16 cellular contexts compared by ENCODE assay signal in genomic region chr4:30939684-30940083, GRCh38.
DNase-seq lines count a peak whose midpoint lies in the region; ATAC-seq and TF ChIP-seq lines count a peak whose summit lies in the region.
"Had no signal": no experiment of that assay in that cellular context is flagged by ENCODE, and none has a peak within 500 bp of the region (broad histone marks: within the 10 kb centered on the region; RNA-seq: fewer than 3 reads in every experiment).

No MANE protein-coding gene starts in this region.

- H3K79me2 ChIP-seq in GM23338 (replicated peaks; ENCODE audit: insufficient read depth): no peaks in the 10 kb centered on the region

- TF ChIP-seq POLR2A in suprapubic skin (IDR thresholded peaks at IDR 0.05): no peak

- TF ChIP-seq CTCF in GM23338 (conservative IDR thresholded peaks at IDR 0.05; ENCODE audit: low read depth in 2 of 2): no peak
- no peak for TF ChIP-seq CTCF in suprapubic skin (IDR thresholded peaks at IDR 0.05)

- no peak overlapping the region for H2AFZ ChIP-seq in GM23338

- H3K4me1 ChIP-seq in GM23338 (ENCODE audit: insufficient read depth) (no peaks in the 10 kb centered on the region), suprapubic skin (peaks cover 32% of the 10 kb centered on the region)
- H3K4me1 ChIP-seq: BE2C had no signal

- WGBS in suprapubic skin: 52% methylated on average over 4 of the region's 4 CpGs

- no peak overlapping the region for H3K4me2 ChIP-seq in GM23338

- H3K27ac ChIP-seq in GM23338 (ENCODE audit: low read depth) (no peak overlapping the region), epithelial cell of prostate (peak overlapping the region; percentile 34), suprapubic skin (peak overlapping the region; percentile 10)

- no peaks in the 10 kb centered on the region for H3K36me3 Mint-ChIP-seq in GM23338 (ENCODE audit: low read depth)
- H3K36me3 Mint-ChIP-seq: CD4-positive, CD25-positive, alpha-beta regulatory T cell; CD8-positive, alpha-beta memory T cell had no signal

- H3K27me3 ChIP-seq in GM23338 (ENCODE audit: insufficient read depth): no peaks in the 10 kb centered on the region
- H3K27me3 ChIP-seq in suprapubic skin: no peaks in the 10 kb centered on the region
- H3K27me3 ChIP-seq: BE2C had no signal

- H4K20me1 ChIP-seq in GM23338 (replicated peaks; ENCODE audit: insufficient read depth): no peaks in the 10 kb centered on the region

- H3K9me3 Mint-ChIP-seq in GM23338: no peaks in the 10 kb centered on the region

- no peaks in the 10 kb centered on the region for H3F3A ChIP-seq in GM23338 (replicated peaks; ENCODE audit: low read depth)

- POLR2A ChIA-PET in HEK293T (lab: Yijun Ruan, JAX): no interaction called here

- H3K9me3 ChIP-seq in suprapubic skin: no peaks in the 10 kb centered on the region
- H3K9me3 ChIP-seq: BE2C had no signal

- H3K4me3 ChIP-seq in GM23338 (no peak overlapping the region), suprapubic skin (no peak overlapping the region)

- no peak for ATAC-seq in GM23338

- CTCF ChIA-PET in HEK293T (lab: Yijun Ruan, JAX): no interaction called here

- H3K9me2 ChIP-seq in GM23338 (ENCODE audit: insufficient read depth): no peaks in the 10 kb centered on the region

- 0 out of 2 replicates have a peak overlapping the region, but pooled peaks have one; percentile 22 for H3K27ac Mint-ChIP-seq in GM23338

- TF ChIP-seq EP300 in suprapubic skin (IDR thresholded peaks at IDR 0.05): no peak

- H3K27me3 Mint-ChIP-seq in GM23338 (ENCODE audit: insufficient read depth, low read depth, poor library complexity): no peaks in the 10 kb centered on the region
- H3K27me3 Mint-ChIP-seq: CD4-positive, CD25-positive, alpha-beta regulatory T cell; CD8-positive, alpha-beta memory T cell had no signal

- no peak overlapping the region for H3K4me3 Mint-ChIP-seq in GM23338
- H3K4me3 Mint-ChIP-seq: CD4-positive, CD25-positive, alpha-beta regulatory T cell; CD8-positive, alpha-beta memory T cell had no signal

- H3K36me3 ChIP-seq in GM23338 (ENCODE audit: insufficient read depth) (no peaks in the 10 kb centered on the region), suprapubic skin (no peaks in the 10 kb centered on the region)
- H3K36me3 ChIP-seq: BE2C had no signal

- DNase-seq in GM23338 (ENCODE audit: low spot score) (no peak), HEK293T (ENCODE audit: extremely low spot score) (no peak), epithelial cell of prostate (ENCODE audit: low read depth, low spot score) (no peak), suprapubic skin (ENCODE audit: low spot score in 2 of 2) (no peak), DMS53 (lab: John Stamatoyannopoulos, UW) (no peak), AML-193 (lab: John Stamatoyannopoulos, UW) (no peak)
- no peak for DNase-seq in activated CD4-positive, alpha-beta T cell treated with anti-CD3 and anti-CD28 coated beads, Interleukin-2, amount 50 U/mL, for 48 hours
- DNase-seq: 8988T; BE2C; C1 segment of cervical spinal cord; CD4-positive, CD25-positive, alpha-beta regulatory T cell; CD8-positive, alpha-beta memory T cell; COR-L47; DMS 273 treated with DMSO at 0.1 percent for 48 hours; GOT3; H7 had no signal

- H3K4me1 Mint-ChIP-seq in GM23338: peaks cover 4% of the 10 kb centered on the region
- H3K4me1 Mint-ChIP-seq: CD4-positive, CD25-positive, alpha-beta regulatory T cell; CD8-positive, alpha-beta memory T cell had no signal

TF ChIP-seq in GM23338, 12 proteins besides CTCF, POLR2A, EP300 and RAD21 (continues in another document):
- TF ChIP-seq CREB1 (CRISPR knock-in tag; IDR thresholded peaks at IDR 0.05; ENCODE audit: low read depth) (no peak), EZH2phosphoT487 (IDR thresholded peaks at IDR 0.05; ENCODE audit: unreplicated experiment) (no peak), POLR2AphosphoS5 (IDR thresholded peaks at IDR 0.05; ENCODE audit: low read depth) (no peak), STAT1 (IDR thresholded peaks at IDR 0.05; ENCODE audit: unreplicated experiment) (no peak), EZH2 (IDR thresholded peaks at IDR 0.05; ENCODE audit: low read depth, unreplicated experiment) (no peak), ETS1 (IDR thresholded peaks at IDR 0.05) (no peak), ZNF331 (CRISPR knock-in tag; IDR thresholded peaks at IDR 0.05; ENCODE audit: low read depth) (no peak), NANOG (IDR thresholded peaks at IDR 0.05; ENCODE audit: borderline replicate concordance) (no peak), JUNB (IDR thresholded peaks at IDR 0.05; ENCODE audit: unreplicated experiment) (no peak)

TF ChIP-seq in HEK293T, 16 proteins besides CTCF, POLR2A, EP300 and RAD21:
- TF ChIP-seq BHLHE40 (IDR thresholded peaks at IDR 0.05; ENCODE audit: borderline replicate concordance): no peak
- peak; percentile 39 for TF ChIP-seq PKNOX1 (IDR thresholded peaks at IDR 0.05)
